Comparison of ENCODE assay signal across 14 cellular contexts in genomic region chr1:227758366-227758765, GRCh38. TPM values are rescaled to one million over a fixed set of nuclear protein-coding genes. Genes with fewer than 3 reads are reported as not detected.
A peak's percentile ranks its signal among the peaks of the same experiment; 100 is the strongest.
DNase-seq lines count a peak whose midpoint lies in the region; ATAC-seq and TF ChIP-seq lines count a peak whose summit lies in the region.
"Had no signal": no experiment of that assay in that cellular context is flagged by ENCODE, and none has a peak within 500 bp of the region (broad histone marks: within the 10 kb centered on the region; RNA-seq: fewer than 3 reads in every experiment).

No MANE protein-coding gene starts in this region.

- H3K4me3 ChIP-seq in stomach, result no peak overlapping the region
- H3K4me3 ChIP-seq: BLaER1 treated with 17β-estradiol and CSF1 and Interleukin-3, amounts not matched to agents 10 nM and 100 nM had no signal

- DNase-seq in Ammon's horn (ENCODE audit: low spot score), result peak; percentile 74
- DNase-seq in inferior parietal cortex (ENCODE audit: extremely low spot score), result peak; percentile 48
- no peak for DNase-seq in NCI-H146 (lab: John Stamatoyannopoulos, UW)
- DNase-seq in natural killer cell treated with Interleukin-12 subunit alpha and Interleukin-12 subunit beta and Interleukin-15 and Interleukin-18, amount 100 ng/mL, for 72 hours (ENCODE audit: low spot score), result no peak
- no peak for DNase-seq in NCI-H1048 (lab: John Stamatoyannopoulos, UW)
- no peak for DNase-seq in stomach
- DNase-seq: NCI-H2081 treated with DMSO at 0.1 percent for 48 hours had no signal

- H3K9me3 ChIP-seq in stomach, result no peaks in the 10 kb centered on the region
- H3K9me3 ChIP-seq: BLaER1 treated with 17β-estradiol and CSF1 and Interleukin-3, amounts not matched to agents 10 nM and 100 nM had no signal

- H3K27me3 ChIP-seq in stomach, result no peaks in the 10 kb centered on the region
- H3K27me3 ChIP-seq: BLaER1 treated with 17β-estradiol and CSF1 and Interleukin-3, amounts not matched to agents 10 nM and 100 nM had no signal

- intact Hi-C loops in stomach (cut with DNase I; ENCODE audit: low total_unique reads), result no loop called here

- peaks cover 14% of the 10 kb centered on the region for H3K36me3 Mint-ChIP-seq in natural killer cell treated with Interleukin-12 subunit alpha and Interleukin-12 subunit beta and Interleukin-15 and Interleukin-18, amount 100 ng/mL, for 72 hours

- no peak for TF ChIP-seq CTCF in stomach (IDR thresholded peaks at IDR 0.05)

- no peak overlapping the region for H3K27ac Mint-ChIP-seq in natural killer cell treated with Interleukin-12 subunit alpha and Interleukin-12 subunit beta and Interleukin-15 and Interleukin-18, amount 100 ng/mL, for 72 hours

- peaks cover 19 to 23% of the 10 kb centered on the region in 2 donors for H3K4me1 Mint-ChIP-seq in natural killer cell treated with Interleukin-12 subunit alpha and Interleukin-12 subunit beta and Interleukin-15 and Interleukin-18, amount 100 ng/mL, for 72 hours (ENCODE audit: low read depth in 2 of 2)

- H3K4me1 ChIP-seq in stomach, result peaks cover 20 to 73% (median 46%) of the 10 kb centered on the region in 4 donors

- TF ChIP-seq EP300 in stomach (IDR thresholded peaks at IDR 0.05), result no peak

- peaks cover 0 to 2% of the 10 kb centered on the region in 2 donors for H3K27me3 Mint-ChIP-seq in natural killer cell treated with Interleukin-12 subunit alpha and Interleukin-12 subunit beta and Interleukin-15 and Interleukin-18, amount 100 ng/mL, for 72 hours

- WGBS in stomach, 5 donors, result 79 to 89% (median 82%) methylated on average over 6 of the region's 6 CpGs

- peaks cover 12 to 47% (median 37%) of the 10 kb centered on the region in 4 donors for H3K36me3 ChIP-seq in stomach

- TF ChIP-seq POLR2A in stomach (IDR thresholded peaks at IDR 0.05), result no peak

- no peaks in the 10 kb centered on the region for H3K9me3 Mint-ChIP-seq in natural killer cell treated with Interleukin-12 subunit alpha and Interleukin-12 subunit beta and Interleukin-15 and Interleukin-18, amount 100 ng/mL, for 72 hours

- peak overlapping the region in 1 of 5 donors; percentile 86 for H3K27ac ChIP-seq in stomach
- H3K27ac ChIP-seq: BLaER1 treated with 17β-estradiol and CSF1 and Interleukin-3, amounts not matched to agents 10 nM and 100 nM had no signal

- peak; percentile 44 for ATAC-seq in GM18858 (IDR thresholded peaks at IDR 0.05; ENCODE audit: unreplicated experiment)
- peak; percentile 33 for ATAC-seq in HG03342 (IDR thresholded peaks at IDR 0.05; ENCODE audit: unreplicated experiment)
- ATAC-seq in natural killer cell treated with Interleukin-12 subunit alpha and Interleukin-12 subunit beta and Interleukin-15 and Interleukin-18, amount 100 ng/mL, for 72 hours, result no peak

- no peak overlapping the region for H3K4me3 Mint-ChIP-seq in natural killer cell treated with Interleukin-12 subunit alpha and Interleukin-12 subunit beta and Interleukin-15 and Interleukin-18, amount 100 ng/mL, for 72 hours

RNA-seq across cellular contexts. Expression of gene SNAP47, which starts 23.1 kb away (rescaled TPM):
- total RNA-seq in natural killer cell treated with Interleukin-12 subunit alpha and Interleukin-12 subunit beta and Interleukin-15 and Interleukin-18, amount 100 ng/mL, for 72 hours, result 10 to 100 TPM; 23.5 to 32.5 TPM
- 100 to 1,000 TPM in 1 of 5 donors, 10 to 100 TPM in 4; 24.8 to 117 (median 73.0) TPM for total RNA-seq in stomach
- 10 to 100 TPM; 13.7 to 20.8 (median 16.9) TPM for polyA plus RNA-seq in stomach

RNA-seq across cellular contexts. Expression of gene JMJD4, which starts 23.3 kb away (rescaled TPM):
- total RNA-seq in natural killer cell treated with Interleukin-12 subunit alpha and Interleukin-12 subunit beta and Interleukin-15 and Interleukin-18, amount 100 ng/mL, for 72 hours, result 10 to 100 TPM; 17.3 to 34.0 TPM
- 10 to 100 TPM in 3 of 5 donors, 1 to 10 TPM in 2; 2.3 to 26.8 (median 17.5) TPM for total RNA-seq in stomach
- 10 to 100 TPM in 2 of 3 donors, 1 to 10 TPM in 1; 8.2 to 11.9 (median 10.7) TPM for polyA plus RNA-seq in stomach

RNA-seq across cellular contexts. Expression of gene PRSS38, which starts 57.1 kb away (rescaled TPM):
- not detected for total RNA-seq in natural killer cell treated with Interleukin-12 subunit alpha and Interleukin-12 subunit beta and Interleukin-15 and Interleukin-18, amount 100 ng/mL, for 72 hours
- not detected for total RNA-seq in stomach
- polyA plus RNA-seq in stomach, result not detected
- total RNA-seq: cerebellum, frontal cortex, H4 had no signal
- polyA plus RNA-seq: thymus had no signal

Comparison
In these comparisons a context has a peak if more than half of its experiments do, and no peak if none do; other contexts are left out.
1. DNase-seq: peak in Ammon's horn (single experiment) and inferior parietal cortex (single experiment); none in NCI-H146 (single experiment), natural killer cell treated with Interleukin-12 subunit alpha and Interleukin-12 subunit beta and Interleukin-15 and Interleukin-18, amount 100 ng/mL, for 72 hours (single experiment), NCI-H1048 (single experiment) and stomach (single experiment).
2. ATAC-seq: peak in GM18858 (single experiment) and HG03342 (single experiment); none in natural killer cell treated with Interleukin-12 subunit alpha and Interleukin-12 subunit beta and Interleukin-15 and Interleukin-18, amount 100 ng/mL, for 72 hours (0 of 2).